In genomic region chr13:113307491-113307890, GRCh38 we compare ENCODE assay signal across 24 cellular contexts. TPM values are rescaled to one million over a fixed set of nuclear protein-coding genes. Genes with fewer than 3 reads are reported as not detected.
DNase-seq lines count a peak whose midpoint lies in the region; ATAC-seq, FAIRE-seq and TF ChIP-seq lines count a peak whose summit lies in the region.
"Had no signal": no experiment of that assay in that cellular context is flagged by ENCODE, and none has a peak within 500 bp of the region (broad histone marks: within the 10 kb centered on the region; RNA-seq: fewer than 3 reads in every experiment).

No MANE protein-coding gene starts in this region.

- H3K27ac Mint-ChIP-seq in HFFc6 (peak overlapping the region; percentile 6; the same call in 1 of the 2 replicates), endothelial cell (ENCODE audit: unreplicated experiment) (no peak overlapping the region)
- H3K27ac Mint-ChIP-seq in activated naive CD4-positive, alpha-beta T cell treated with anti-CD3 and anti-CD28 coated beads, Interleukin-2, amount 50 U/mL, for 72 hours, result no peak overlapping the region
- H3K27ac Mint-ChIP-seq: B cell; CD4-positive, CD25-positive, alpha-beta regulatory T cell; CD8-positive, alpha-beta T cell had no signal

- H3K9me3 ChIP-seq in osteoblast (ENCODE audit: low read depth, low read length), result no peaks in the 10 kb centered on the region
- H3K9me3 ChIP-seq: BLaER1, Caco-2, HAP-1 had no signal

- peaks cover 26% of the 10 kb centered on the region for H3K4me1 Mint-ChIP-seq in HFFc6 (ENCODE audit: low read depth)
- H3K4me1 Mint-ChIP-seq in endothelial cell (ENCODE audit: unreplicated experiment), result no peaks in the 10 kb centered on the region

- H3K4me2 ChIP-seq in osteoblast (ENCODE audit: insufficient read depth, low read length), result no peak overlapping the region
- H3K4me2 ChIP-seq: BLaER1 had no signal

- H3K36me3 Mint-ChIP-seq in HFFc6 (ENCODE audit: low read depth), result peaks cover 29% of the 10 kb centered on the region
- peaks cover 15% of the 10 kb centered on the region for H3K36me3 Mint-ChIP-seq in endothelial cell (ENCODE audit: low read depth, unreplicated experiment)
- no peaks in the 10 kb centered on the region for H3K36me3 Mint-ChIP-seq in activated naive CD4-positive, alpha-beta T cell treated with anti-CD3 and anti-CD28 coated beads, Interleukin-2, amount 50 U/mL, for 72 hours

- H3K4me3 ChIP-seq in osteoblast (ENCODE audit: insufficient read depth, low read length), result no peak overlapping the region
- H3K4me3 ChIP-seq: BLaER1, GM12878, HAP-1 had no signal

- H3K4me1 ChIP-seq in osteoblast (ENCODE audit: insufficient read depth, low read length), result peaks cover 10% of the 10 kb centered on the region
- H3K4me1 ChIP-seq: BLaER1, Caco-2, HAP-1 had no signal

- H3K36me3 ChIP-seq in osteoblast (ENCODE audit: insufficient read depth, low read length), result peaks cover 25% of the 10 kb centered on the region

- TF ChIP-seq CTCF in HFFc6 (IDR thresholded peaks at IDR 0.05) (no peak), endothelial cell (IDR thresholded peaks at IDR 0.05; ENCODE audit: unreplicated experiment) (no peak), osteoblast (IDR thresholded peaks at IDR 0.05; ENCODE audit: extremely low read depth, low read depth, low read length) (no peak)

- H3K9me3 Mint-ChIP-seq in HFFc6 (no peaks in the 10 kb centered on the region), endothelial cell (ENCODE audit: unreplicated experiment) (no peaks in the 10 kb centered on the region)
- no peaks in the 10 kb centered on the region for H3K9me3 Mint-ChIP-seq in activated naive CD4-positive, alpha-beta T cell treated with anti-CD3 and anti-CD28 coated beads, Interleukin-2, amount 50 U/mL, for 72 hours
- H3K9me3 Mint-ChIP-seq: CD4-positive, CD25-positive, alpha-beta regulatory T cell; CD8-positive, alpha-beta T cell had no signal

- DNase-seq in HFFc6 (peak; percentile 45), amniotic epithelial cell (ENCODE audit: low read depth) (peak; percentile 18), endothelial cell (ENCODE audit: low spot score) (no peak), osteoblast (ENCODE audit: insufficient read length, low spot score, missing footprints) (peak; percentile 62), Right ventricle myocardium superior (no peak), HTR-8/SVneo (ENCODE audit: insufficient read length, low spot score) (no peak), amniotic stem cell (lab: John Stamatoyannopoulos, UW) (no peak)
- no peak for DNase-seq in activated naive CD4-positive, alpha-beta T cell treated with anti-CD3 and anti-CD28 coated beads, Interleukin-2, amount 50 U/mL, for 72 hours (ENCODE audit: low spot score in 2 of 2)
- DNase-seq: Caco-2; CD4-positive, CD25-positive, alpha-beta regulatory T cell; CD8-positive, alpha-beta T cell; DMS153; DND-41; EL; GDM1; GOT3 had no signal

- intact Hi-C loops in Right ventricle myocardium superior (cut with DNase I), result no loop called here

- no peak overlapping the region for H3K27ac ChIP-seq in osteoblast (ENCODE audit: low read depth, low read length)
- H3K27ac ChIP-seq: BLaER1, C4-2B had no signal

- peaks cover 57% of the 10 kb centered on the region for H4K20me1 ChIP-seq in osteoblast (ENCODE audit: insufficient read depth, low read length)

- no peaks in the 10 kb centered on the region for H3K27me3 ChIP-seq in osteoblast (ENCODE audit: insufficient read depth, low read length)
- H3K27me3 ChIP-seq: BLaER1 had no signal

- H2AFZ ChIP-seq in osteoblast (ENCODE audit: low read length), result no peak overlapping the region

- FAIRE-seq in HTR-8/SVneo (lab: Jason Lieb, UNC), result no peak
- FAIRE-seq: GM12878, GM19239, H54 had no signal

- H3K79me2 ChIP-seq in osteoblast (ENCODE audit: insufficient read depth, low read length), result peaks cover 93% of the 10 kb centered on the region

- no peak for ATAC-seq in Right ventricle myocardium superior (ENCODE audit: poor library complexity)
- ATAC-seq in activated naive CD4-positive, alpha-beta T cell treated with anti-CD3 and anti-CD28 coated beads, Interleukin-2, amount 50 U/mL, for 72 hours, result no peak
- ATAC-seq: CD8-positive, alpha-beta T cell; GM12878 had no signal

- H3K27me3 Mint-ChIP-seq in HFFc6 (ENCODE audit: insufficient read depth) (peaks cover 4% of the 10 kb centered on the region), endothelial cell (ENCODE audit: unreplicated experiment) (no peaks in the 10 kb centered on the region)
- H3K27me3 Mint-ChIP-seq: B cell; CD4-positive, CD25-positive, alpha-beta regulatory T cell had no signal

- H3K4me3 Mint-ChIP-seq in HFFc6, result no peak overlapping the region
- peak overlapping the region; percentile 8 for H3K4me3 Mint-ChIP-seq in endothelial cell (ENCODE audit: unreplicated experiment)
- H3K4me3 Mint-ChIP-seq: B cell; CD4-positive, CD25-positive, alpha-beta regulatory T cell; CD8-positive, alpha-beta T cell had no signal

RNA-seq across cellular contexts. Expression of gene LAMP1, which starts 10.5 kb away (rescaled TPM):
- 100 to 1,000 TPM; 215 to 255 (median 247) TPM for total RNA-seq in HFFc6 (2021; fragmentation: NEBNext Ultra II Directional; extraction: Animal tissue kit (Norgen Biotek cat#: 25700))
- total RNA-seq in endothelial cell (ENCODE audit: unreplicated experiment) (210 TPM), osteoblast (211 and 216 TPM in 2 replicates), Right ventricle myocardium superior (89.6 TPM)
- 10 to 100 TPM; 43.5 to 68.6 TPM for total RNA-seq in activated naive CD4-positive, alpha-beta T cell treated with anti-CD3 and anti-CD28 coated beads, Interleukin-2, amount 50 U/mL, for 72 hours

RNA-seq across cellular contexts. Expression of gene GRTP1, which starts 56.4 kb away (rescaled TPM):
- total RNA-seq in HFFc6 (2021; fragmentation: NEBNext Ultra II Directional; extraction: Animal tissue kit (Norgen Biotek cat#: 25700)), result under 1 TPM in 3 of 6 experiments, not detected in 3; 0.23 to 0.34 (median 0.30) TPM
- total RNA-seq in endothelial cell (ENCODE audit: unreplicated experiment), result 0.90 TPM
- 0.29 and 0.36 TPM in 2 replicates for total RNA-seq in osteoblast
- total RNA-seq in Right ventricle myocardium superior, result 1.1 TPM
- total RNA-seq in activated naive CD4-positive, alpha-beta T cell treated with anti-CD3 and anti-CD28 coated beads, Interleukin-2, amount 50 U/mL, for 72 hours, result under 1 TPM in 1 of 2 donors, not detected in 1; 0.95 TPM
- total RNA-seq: A172; B cell; CD4-positive, CD25-positive, alpha-beta regulatory T cell; CD8-positive, alpha-beta T cell had no signal

Comparison
In these comparisons a context has a peak if more than half of its experiments do, and no peak if none do; other contexts are left out.
1. DNase-seq: peak in HFFc6 (single experiment), amniotic epithelial cell (single experiment) and osteoblast (single experiment); none in endothelial cell (single experiment), Right ventricle myocardium superior (single experiment), HTR-8/SVneo (single experiment), activated naive CD4-positive, alpha-beta T cell treated with anti-CD3 and anti-CD28 coated beads, Interleukin-2, amount 50 U/mL, for 72 hours (0 of 2) and amniotic stem cell (single experiment).